13 cellular contexts compared by ENCODE assay signal in the genomic region with DNA sequence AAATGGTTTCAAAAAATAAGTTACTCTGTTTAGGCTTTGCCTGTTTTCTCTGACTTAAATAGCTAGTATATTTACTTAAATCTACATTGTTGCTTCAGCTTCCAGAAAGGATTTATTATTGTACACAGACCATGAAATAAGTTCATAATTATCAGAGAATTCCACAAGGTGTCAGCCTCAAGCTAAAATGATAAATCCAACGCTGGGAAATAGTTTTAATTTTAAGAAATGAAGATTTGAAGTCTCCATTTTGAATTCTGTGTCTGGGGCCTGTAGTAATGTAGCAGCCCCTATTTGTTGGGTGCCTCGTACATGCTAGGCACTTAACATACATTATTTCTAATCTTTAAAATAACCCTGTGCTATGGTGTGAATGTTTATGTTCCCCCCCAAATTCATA.
A peak's percentile ranks its signal among the peaks of the same experiment; 100 is the strongest.
DNase-seq lines count a peak whose midpoint lies in the region; ATAC-seq and TF ChIP-seq lines count a peak whose summit lies in the region.
"Had no signal": no experiment of that assay in that cellular context is flagged by ENCODE, and none has a peak within 500 bp of the region (broad histone marks: within the 10 kb centered on the region; RNA-seq: fewer than 3 reads in every experiment).

No MANE protein-coding gene starts in this region.

- TF ChIP-seq CTCF in MCF 10A (IDR thresholded peaks at IDR 0.05; ENCODE audit: unreplicated experiment) (peak; percentile 33), mammary epithelial cell (conservative IDR thresholded peaks at IDR 0.05 in 1 of 2, IDR thresholded peaks at IDR 0.05 in 1 of 2; ENCODE audit: extremely low read depth in 1 of 2, insufficient read depth in 1 of 2, low read depth in 1 of 2, low read length in 2 of 2) (peak in 1 of 2 donors; percentile 22), cardiac fibroblast (IDR thresholded peaks at IDR 0.05; ENCODE audit: low read depth, low read length) (no peak), left lung (IDR thresholded peaks at IDR 0.05) (no peak)

- no peaks in the 10 kb centered on the region for H4K20me1 ChIP-seq in mammary epithelial cell (ENCODE audit: insufficient read depth, low read length)
- H4K20me1 ChIP-seq: BLaER1 had no signal

- no peaks in the 10 kb centered on the region for H3K27me3 Mint-ChIP-seq in MCF 10A (ENCODE audit: insufficient read depth, unreplicated experiment)
- H3K27me3 Mint-ChIP-seq: brain had no signal

- no peaks in the 10 kb centered on the region for H3K27me3 ChIP-seq in mammary epithelial cell (ENCODE audit: insufficient read depth, low read length)
- H3K27me3 ChIP-seq in left lung = no peaks in the 10 kb centered on the region
- H3K27me3 ChIP-seq: BLaER1 had no signal

- peaks cover 4% of the 10 kb centered on the region for H3K4me1 Mint-ChIP-seq in MCF 10A (ENCODE audit: insufficient read depth, unreplicated experiment)
- H3K4me1 Mint-ChIP-seq: activated T-helper 17 cell treated with anti-CD3 and anti-CD28 coated beads, Interleukin-2, amount 50 U/mL, for 72 hours; nephron progenitor cell had no signal

- no peak overlapping the region for H3K9ac ChIP-seq in mammary epithelial cell (ENCODE audit: insufficient read depth, low read length)
- H3K9ac ChIP-seq: BLaER1 had no signal

- H3K9me3 ChIP-seq in mammary epithelial cell (replicated peaks; ENCODE audit: insufficient read depth, low read length) (no peaks in the 10 kb centered on the region), left lung (no peaks in the 10 kb centered on the region)
- H3K9me3 ChIP-seq: BLaER1 had no signal

- in situ Hi-C loops in mammary epithelial cell (cut with MboI; ENCODE audit: low sequenced_read_pairs in 2 of 2) = loop anchor here (10.0 to 25.0 kb wide), 3 partner anchors 511 to 869 kb away; partner anchors contain the start of gene ZNF639 (in 2 of the 2)

- BruUV-seq in MCF 10A (replicated peaks; lab: Mats Ljungman, UMichigan) = no TSS peak
- BruUV-seq in mammary epithelial cell (replicated peaks; lab: Mats Ljungman, UMichigan) = no TSS peak

- H3K4me3 Mint-ChIP-seq in MCF 10A (ENCODE audit: unreplicated experiment) = no peak overlapping the region
- H3K4me3 Mint-ChIP-seq: activated T-helper 17 cell treated with anti-CD3 and anti-CD28 coated beads, Interleukin-2, amount 50 U/mL, for 72 hours; brain; nephron progenitor cell had no signal

- no peak overlapping the region for H3K4me2 ChIP-seq in mammary epithelial cell (ENCODE audit: insufficient read depth, low read depth, low read length)
- H3K4me2 ChIP-seq: BLaER1 had no signal

- H3K9me3 Mint-ChIP-seq in MCF 10A (ENCODE audit: unreplicated experiment) = no peaks in the 10 kb centered on the region
- H3K9me3 Mint-ChIP-seq: activated T-helper 17 cell treated with anti-CD3 and anti-CD28 coated beads, Interleukin-2, amount 50 U/mL, for 72 hours had no signal

- POLR2A ChIA-PET in MCF 10A (lab: Yijun Ruan, JAX) = no interaction called here

- dilution Hi-C loops in mammary epithelial cell (cut with HindIII; ENCODE audit: low sequenced_read_pairs) = loop anchor here (25.0 kb wide), 1 partner anchor 519 kb away; no protein-coding TSS in a partner anchor

- no peak overlapping the region for H3K27ac Mint-ChIP-seq in MCF 10A (ENCODE audit: low read depth, unreplicated experiment)
- H3K27ac Mint-ChIP-seq: activated T-helper 17 cell treated with anti-CD3 and anti-CD28 coated beads, Interleukin-2, amount 50 U/mL, for 72 hours; brain; nephron progenitor cell had no signal

- no peaks in the 10 kb centered on the region for H3K79me2 ChIP-seq in mammary epithelial cell (ENCODE audit: insufficient read depth, low read length)

- peak; percentile 23 for DNase-seq in MCF 10A (ENCODE audit: unreplicated experiment)
- no peak for DNase-seq in mammary epithelial cell
- DNase-seq in NCI-H446 (lab: John Stamatoyannopoulos, UW) = peak; percentile 21 to 75
- DNase-seq in cardiac fibroblast (ENCODE audit: low read depth in 2 of 2) = peak; percentile 34 to 43
- peak; percentile 36 for DNase-seq in renal cortical epithelial cell (ENCODE audit: low read depth)
- no peak for DNase-seq in epidermal melanocyte (ENCODE audit: insufficient read length, low spot score)
- DNase-seq in left lung = no peak
- DNase-seq: nephron progenitor cell; stimulated activated CD8-positive, alpha-beta memory T cell treated with anti-CD3 and anti-CD28 coated beads, Interleukin-4, amount 100 ng/mL, for 48 hours had no signal

- H3K27ac ChIP-seq in mammary epithelial cell (ENCODE audit: insufficient read depth, low read depth, low read length) = no peak overlapping the region
- no peak overlapping the region for H3K27ac ChIP-seq in left lung
- H3K27ac ChIP-seq: BLaER1 had no signal

- no peak overlapping the region for H3K4me3 ChIP-seq in mammary epithelial cell (replicated peaks in 1 of 3; ENCODE audit: insufficient read depth in 1 of 3, low read depth in 2 of 3, low read length in 3 of 3)
- H3K4me3 ChIP-seq in cardiac fibroblast (replicated peaks in 1 of 2; ENCODE audit: low read depth in 2 of 2, low read length in 2 of 2) = no peak overlapping the region
- H3K4me3 ChIP-seq in left lung = no peak overlapping the region
- H3K4me3 ChIP-seq: BLaER1 had no signal

- no peaks in the 10 kb centered on the region for H3K36me3 ChIP-seq in mammary epithelial cell (ENCODE audit: insufficient read depth, low read length)
- no peaks in the 10 kb centered on the region for H3K36me3 ChIP-seq in left lung
- H3K36me3 ChIP-seq: BLaER1 had no signal

- H3K36me3 Mint-ChIP-seq in MCF 10A (ENCODE audit: insufficient read depth, unreplicated experiment) = no peaks in the 10 kb centered on the region
- H3K36me3 Mint-ChIP-seq: brain had no signal

- intact Hi-C loops in MCF 10A (cut with micrococcal nuclease) = loop anchor here (1.0 to 10.0 kb wide), 2 partner anchors 523 to 871 kb away; no protein-coding TSS in a partner anchor
- intact Hi-C loops in mammary epithelial cell (cut with micrococcal nuclease) = loop anchor here (2.0 kb wide), 1 partner anchor 523 kb away; no protein-coding TSS in a partner anchor
- intact Hi-C loops in left lung (cut with DNase I) = no loop called here

- ATAC-seq in left lung (no peak), GM19455 (IDR thresholded peaks at IDR 0.05; ENCODE audit: unreplicated experiment) (no peak)
- ATAC-seq: activated T-helper 17 cell treated with anti-CD3 and anti-CD28 coated beads, Interleukin-2, amount 50 U/mL, for 72 hours had no signal

- H3K4me1 ChIP-seq in mammary epithelial cell (ENCODE audit: insufficient read depth, low read length) (no peaks in the 10 kb centered on the region), left lung (no peaks in the 10 kb centered on the region)
- H3K4me1 ChIP-seq: BLaER1 had no signal

- 41% methylated on average over 2 of the region's 2 CpGs for WGBS in mammary epithelial cell (ENCODE audit: low coverage, missing lambda C conversion rate)

- CTCF ChIA-PET in MCF 10A (lab: Yijun Ruan, JAX) = interaction anchor here (0.7 to 2.5 kb wide), 5 partner anchors 118 to 524 kb away, joined by 3 to 16 read pairs (median 4); no protein-coding TSS in a partner anchor
- CTCF ChIA-PET in mammary epithelial cell (lab: Charles Lee; ENCODE audit: low non-redundant PET) = interaction anchor here (0.6 to 0.8 kb wide), 2 partner anchors 524 to 878 kb away, joined by 3 to 7 read pairs; no protein-coding TSS in a partner anchor

- H2AFZ ChIP-seq in mammary epithelial cell (ENCODE audit: low read depth, low read length) = no peak overlapping the region

Comparison
In these comparisons a context has a peak if more than half of its experiments do, and no peak if none do; other contexts are left out.
1. DNase-seq: peak in MCF 10A (single experiment), NCI-H446 (2 of 2), cardiac fibroblast (2 of 2) and renal cortical epithelial cell (single experiment); none in mammary epithelial cell (single experiment), epidermal melanocyte (single experiment) and left lung (0 of 2).
2. intact Hi-C loops: an anchor here in MCF 10A (1.0 to 10.0 kb wide) and mammary epithelial cell (2.0 kb wide); none called in left lung.